ENCODE assay signal across 36 cellular contexts in the genomic region with DNA sequence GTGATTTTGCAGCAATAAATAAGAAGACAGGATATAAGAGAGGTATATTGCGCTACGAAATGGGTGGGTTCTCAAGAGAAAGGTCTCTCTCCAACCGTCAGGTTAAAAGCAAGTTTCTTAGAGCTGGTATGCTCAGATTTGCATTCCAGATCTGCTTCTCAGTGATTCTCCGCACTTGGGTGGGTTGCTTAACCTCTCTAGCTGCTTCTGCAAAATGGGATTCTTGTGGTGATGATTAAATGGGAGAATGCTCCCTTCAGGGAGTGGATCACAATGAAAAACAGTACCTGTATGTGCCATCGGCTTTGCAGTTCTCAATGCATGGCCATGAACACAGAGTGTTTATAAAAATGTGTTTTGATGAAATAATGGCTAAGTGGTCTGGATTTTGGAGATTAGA.
"Had no signal": no experiment of that assay in that cellular context is flagged by ENCODE, and none has a peak within 500 bp of the region (broad histone marks: within the 10 kb centered on the region; RNA-seq: fewer than 3 reads in every experiment).

No MANE protein-coding gene starts in this region.

- H3K4me3 ChIP-seq: adrenal gland, ascending aorta, body of pancreas, breast epithelium had no signal

- H3K27ac Mint-ChIP-seq: activated B cell treated with CpG ODN at 0.5 μM for 24 hours; activated CD4-positive, alpha-beta memory T cell treated with anti-CD3 and anti-CD28 coated beads for 36 hours; activated CD4-positive, alpha-beta T cell treated with anti-CD3 and anti-CD28 coated beads, Interleukin-2, amount 10 ng/mL, durations not matched to agents 24 days and 14 days; activated CD8-positive, alpha-beta T cell treated with anti-CD3 and anti-CD28 coated beads for 36 hours; activated naive CD4-positive, alpha-beta T cell treated with anti-CD3 and anti-CD28 coated beads for 36 hours; activated naive CD4-positive, alpha-beta T cell treated with anti-CD3 and anti-CD28 coated beads, Interleukin-2, amount 50 U/mL, for 72 hours; activated naive CD8-positive, alpha-beta T cell treated with anti-CD3 and anti-CD28 coated beads for 36 hours; activated T-cell treated with anti-CD3 and anti-CD28 coated beads, Interleukin-2, amount 50 U/mL, for 72 hours; activated T-helper 1 cell treated with anti-CD3 and anti-CD28 coated beads, Interleukin-12 subunit alpha, Interleukin-12 subunit beta, Interleukin-2, Interleukin-4 antibody, amounts not matched to agents 30 ng/mL and 10 ng/mL and 1 ng/mL, durations not matched to agents 14 hours and 24 hours and 36 hours; activated T-helper 17 cell treated with anti-CD3 and anti-CD28 coated beads, Interleukin-2, amount 50 U/mL, for 72 hours; T-helper 1 cell treated with Interleukin-12 subunit alpha and Interleukin-12 subunit beta and Interleukin-4 antibody, amounts not matched to agents 30 μg/mL and 1 μg/mL, for 36 hours; T-helper 2 cell treated with Interferon-gamma antibody and Interleukin-4, amounts not matched to agents 5 μg/mL and 100 μg/mL, for 36 hours had no signal

- H3K9me3 Mint-ChIP-seq: activated B cell treated with CpG ODN at 0.5 μM for 24 hours; activated CD4-positive, alpha-beta memory T cell treated with anti-CD3 and anti-CD28 coated beads for 36 hours; activated CD8-positive, alpha-beta T cell treated with anti-CD3 and anti-CD28 coated beads for 36 hours; activated naive CD4-positive, alpha-beta T cell treated with anti-CD3 and anti-CD28 coated beads for 36 hours; activated naive CD4-positive, alpha-beta T cell treated with anti-CD3 and anti-CD28 coated beads, Interleukin-2, amount 50 U/mL, for 72 hours; activated naive CD8-positive, alpha-beta T cell treated with anti-CD3 and anti-CD28 coated beads for 36 hours; activated T-cell treated with anti-CD3 and anti-CD28 coated beads, Interleukin-2, amount 50 U/mL, for 72 hours; activated T-helper 1 cell treated with anti-CD3 and anti-CD28 coated beads, Interleukin-12 subunit alpha, Interleukin-12 subunit beta, Interleukin-2, Interleukin-4 antibody, amounts not matched to agents 30 ng/mL and 10 ng/mL and 1 ng/mL, durations not matched to agents 14 hours and 24 hours and 36 hours; activated T-helper 17 cell treated with anti-CD3 and anti-CD28 coated beads, Interleukin-2, amount 50 U/mL, for 72 hours; central memory CD8-positive, alpha-beta T cell; T-helper 1 cell treated with Interleukin-12 subunit alpha and Interleukin-12 subunit beta and Interleukin-4 antibody, amounts not matched to agents 30 μg/mL and 1 μg/mL, for 36 hours; T-helper 2 cell treated with Interferon-gamma antibody and Interleukin-4, amounts not matched to agents 5 μg/mL and 100 μg/mL, for 36 hours had no signal

- H3K27me3 Mint-ChIP-seq: activated B cell treated with CpG ODN at 0.5 μM for 24 hours; activated CD4-positive, alpha-beta memory T cell treated with anti-CD3 and anti-CD28 coated beads for 36 hours; activated CD8-positive, alpha-beta T cell treated with anti-CD3 and anti-CD28 coated beads for 36 hours; activated naive CD8-positive, alpha-beta T cell treated with anti-CD3 and anti-CD28 coated beads for 36 hours; activated T-helper 17 cell treated with anti-CD3 and anti-CD28 coated beads, Interleukin-2, amount 50 U/mL, for 72 hours; central memory CD8-positive, alpha-beta T cell had no signal

- H3K27me3 ChIP-seq: adrenal gland, ascending aorta, body of pancreas, brain microvascular endothelial cell, breast epithelium had no signal

- H3K9me3 ChIP-seq: adrenal gland, ascending aorta, body of pancreas, breast epithelium had no signal

- H3K4me1 Mint-ChIP-seq: activated B cell treated with CpG ODN at 0.5 μM for 24 hours; activated CD4-positive, alpha-beta T cell treated with anti-CD3 and anti-CD28 coated beads, Interleukin-2, amount 10 ng/mL, durations not matched to agents 24 days and 14 days; activated naive CD8-positive, alpha-beta T cell treated with anti-CD3 and anti-CD28 coated beads for 36 hours; activated T-helper 17 cell treated with anti-CD3 and anti-CD28 coated beads, Interleukin-2, amount 50 U/mL, for 72 hours; central memory CD8-positive, alpha-beta T cell had no signal

- H3K4me3 Mint-ChIP-seq: activated B cell treated with CpG ODN at 0.5 μM for 24 hours; activated CD4-positive, alpha-beta memory T cell treated with anti-CD3 and anti-CD28 coated beads for 36 hours; activated CD4-positive, alpha-beta T cell treated with anti-CD3 and anti-CD28 coated beads, Interleukin-2, amount 10 ng/mL, durations not matched to agents 24 days and 14 days; activated CD8-positive, alpha-beta T cell treated with anti-CD3 and anti-CD28 coated beads for 36 hours; activated naive CD4-positive, alpha-beta T cell treated with anti-CD3 and anti-CD28 coated beads for 36 hours; activated naive CD8-positive, alpha-beta T cell treated with anti-CD3 and anti-CD28 coated beads for 36 hours; activated T-cell treated with anti-CD3 and anti-CD28 coated beads, Interleukin-2, amount 50 U/mL, for 4 hours; activated T-cell treated with anti-CD3 and anti-CD28 coated beads, Interleukin-2, amount 50 U/mL, for 72 hours; activated T-helper 1 cell treated with anti-CD3 and anti-CD28 coated beads, Interleukin-12 subunit alpha, Interleukin-12 subunit beta, Interleukin-2, Interleukin-4 antibody, amounts not matched to agents 30 ng/mL and 10 ng/mL and 1 ng/mL, durations not matched to agents 14 hours and 24 hours and 36 hours; activated T-helper 17 cell treated with anti-CD3 and anti-CD28 coated beads, Interleukin-2, amount 50 U/mL, for 72 hours; central memory CD8-positive, alpha-beta T cell; T-helper 1 cell treated with Interleukin-12 subunit alpha and Interleukin-12 subunit beta and Interleukin-4 antibody, amounts not matched to agents 30 μg/mL and 1 μg/mL, for 36 hours; T-helper 2 cell treated with Interferon-gamma antibody and Interleukin-4, amounts not matched to agents 5 μg/mL and 100 μg/mL, for 36 hours had no signal

- ATAC-seq: activated CD8-positive, alpha-beta T cell treated with anti-CD3 and anti-CD28 coated beads for 36 hours; activated naive CD4-positive, alpha-beta T cell treated with anti-CD3 and anti-CD28 coated beads, Interleukin-2, amount 50 U/mL, for 72 hours; activated T-cell treated with anti-CD3 and anti-CD28 coated beads, Interleukin-2, amount 50 U/mL, for 4 hours; activated T-cell treated with anti-CD3 and anti-CD28 coated beads, Interleukin-2, amount 50 U/mL, for 72 hours; activated T-helper 17 cell treated with anti-CD3 and anti-CD28 coated beads, Interleukin-2, amount 50 U/mL, for 72 hours; body of pancreas had no signal

- H3K36me3 ChIP-seq: adrenal gland, brain microvascular endothelial cell, breast epithelium had no signal

- DNase-seq: activated B cell treated with CpG ODN at 0.5 μM for 24 hours; activated CD4-positive, alpha-beta memory T cell treated with anti-CD3 and anti-CD28 coated beads for 36 hours; activated CD4-positive, alpha-beta T cell treated with anti-CD3 and anti-CD28 coated beads for 4 hours; activated CD4-positive, alpha-beta T cell treated with anti-CD3 and anti-CD28 coated beads, Interleukin-2, amount 10 ng/mL, durations not matched to agents 24 days and 14 days; activated CD4-positive, alpha-beta T cell treated with anti-CD3 and anti-CD28 coated beads, Interleukin-2, amount 50 U/mL, for 1 hour; activated CD4-positive, alpha-beta T cell treated with anti-CD3 and anti-CD28 coated beads, Interleukin-2, amount 50 U/mL, for 4 hours; activated CD4-positive, CD25-positive, alpha-beta regulatory T cell treated with anti-CD3 and anti-CD28 coated beads, Interleukin-2, amount 50 U/mL, for 72 hours; activated CD8-positive, alpha-beta memory T cell treated with anti-CD3 and anti-CD28 coated beads, Interleukin-2, amount 50 U/mL, for 4 hours; activated CD8-positive, alpha-beta T cell treated with anti-CD3 and anti-CD28 coated beads for 36 hours; activated effector memory CD4-positive, alpha-beta T cell treated with anti-CD3 and anti-CD28 coated beads, Interleukin-2, amount 50 U/mL, for 16 hours; activated gamma-delta T cell treated with Interleukin-2 at 50 U/mL for 16 hours; activated naive CD4-positive, alpha-beta T cell; activated naive CD4-positive, alpha-beta T cell treated with anti-CD3 and anti-CD28 coated beads for 36 hours; activated naive CD4-positive, alpha-beta T cell treated with anti-CD3 and anti-CD28 coated beads, Interleukin-2, amount 50 U/mL, for 16 hours; activated naive CD8-positive, alpha-beta T cell treated with anti-CD3 and anti-CD28 coated beads for 36 hours; activated T-cell treated with anti-CD3 and anti-CD28 coated beads for 4 hours; activated T-cell treated with anti-CD3 and anti-CD28 coated beads, Interleukin-2, amount 50 U/mL, for 1 hour; activated T-cell treated with anti-CD3 and anti-CD28 coated beads, Interleukin-2, amount 50 U/mL, for 4 hours; activated T-cell treated with anti-CD3 and anti-CD28 coated beads, Interleukin-2, amount 50 U/mL, for 72 hours; adrenal gland; amygdala; anterior cingulate cortex; body of pancreas; brain microvascular endothelial cell; cerebellar nuclear complex; T-helper 1 cell; T-helper 2 cell; T-helper 9 cell had no signal
